In the genomic region with DNA sequence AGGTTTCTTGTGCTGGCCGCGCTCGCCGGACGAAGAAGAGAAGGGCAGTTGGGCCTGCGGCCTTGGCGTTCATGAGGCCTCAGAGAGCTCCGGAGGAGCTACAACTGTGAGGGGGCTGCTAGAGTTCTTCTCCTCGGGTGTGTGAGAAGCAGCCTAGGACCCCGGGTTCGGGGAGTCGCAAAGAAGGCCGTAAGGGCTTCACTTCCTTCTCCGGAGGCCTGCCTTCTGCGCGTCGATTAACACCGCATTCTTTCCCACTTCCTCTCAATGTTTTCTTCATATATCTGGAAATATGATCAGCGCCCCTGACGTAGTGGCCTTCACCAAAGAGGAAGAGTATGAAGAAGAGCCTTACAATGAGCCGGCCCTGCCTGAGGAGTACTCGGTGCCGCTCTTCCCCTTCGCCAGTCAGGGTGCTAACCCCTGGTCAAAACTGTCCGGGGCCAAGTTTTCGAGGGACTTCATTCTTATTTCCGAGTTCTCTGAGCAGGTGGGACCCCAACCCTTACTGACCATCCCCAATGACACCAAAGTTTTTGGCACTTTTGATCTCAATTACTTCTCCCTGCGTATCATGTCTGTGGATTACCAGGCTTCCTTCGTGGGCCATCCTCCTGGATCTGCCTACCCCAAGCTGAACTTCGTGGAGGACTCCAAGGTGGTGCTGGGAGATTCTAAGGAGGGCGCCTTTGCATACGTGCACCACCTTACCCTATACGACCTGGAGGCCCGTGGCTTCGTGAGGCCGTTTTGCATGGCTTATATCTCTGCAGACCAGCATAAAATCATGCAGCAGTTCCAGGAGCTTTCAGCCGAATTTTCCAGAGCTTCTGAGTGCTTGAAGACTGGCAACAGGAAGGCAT, we compare ENCODE assay signal across 6 cellular contexts. TPM values are rescaled to one million over a fixed set of nuclear protein-coding genes. Genes with fewer than 3 reads are reported as not detected.
A peak's percentile ranks its signal among the peaks of the same experiment; 100 is the strongest.
DNase-seq lines count a peak whose midpoint lies in the region; ATAC-seq and TF ChIP-seq lines count a peak whose summit lies in the region.

No MANE protein-coding gene starts in this region.

- H3K9ac ChIP-seq in MM.1S (ENCODE audit: low read length) = peak overlapping the region; percentile 81

- peak overlapping the region; percentile 52 for H2AFZ ChIP-seq in MM.1S (ENCODE audit: low read length)

- peak overlapping the region; percentile 98 to 100 (median 100) for H3K27ac Mint-ChIP-seq in CD14-positive monocyte

- H3K9me3 ChIP-seq in MM.1S (replicated peaks; ENCODE audit: insufficient read depth, low read length) = no peaks in the 10 kb centered on the region

- peaks cover 3% of the 10 kb centered on the region; the same call in 1 of the 2 replicates for H3K36me3 ChIP-seq in MM.1S (replicated peaks; ENCODE audit: insufficient read depth, low read length)

- TF ChIP-seq CTCF in CD14-positive monocyte (IDR thresholded peaks at IDR 0.05) (no peak), MM.1S (IDR thresholded peaks at IDR 0.05; ENCODE audit: low read length) (no peak), dorsolateral prefrontal cortex (IDR thresholded peaks at IDR 0.05 in 54 of 56, conservative IDR thresholded peaks at IDR 0.05 in 2 of 56; ENCODE audit: low read depth in 1 of 56, partially characterized antibody in 56 of 56) (no peak), retinal pigment epithelial cell (conservative IDR thresholded peaks at IDR 0.05; ENCODE audit: low read depth, low read length) (no peak)

- H3K79me2 ChIP-seq in MM.1S (ENCODE audit: low read length) = peaks cover 93% of the 10 kb centered on the region

- H3K9me3 Mint-ChIP-seq in CD14-positive monocyte = peaks cover 0 to 4% (median 2%) of the 10 kb centered on the region in 7 donors

- H3K9me2 ChIP-seq in MM.1S (replicated peaks; ENCODE audit: insufficient read depth, low read length) = no peaks in the 10 kb centered on the region

- H3K4me2 ChIP-seq in MM.1S (ENCODE audit: low read depth, low read length) = peak overlapping the region; percentile 71

- H3K27me3 ChIP-seq in MM.1S (replicated peaks; ENCODE audit: insufficient read depth, low read length) (no peaks in the 10 kb centered on the region), dorsolateral prefrontal cortex (no peaks in the 10 kb centered on the region)

- H3K36me3 Mint-ChIP-seq in CD14-positive monocyte = peaks cover 51 to 56% of the 10 kb centered on the region in 2 donors

- H3F3A ChIP-seq in MM.1S (ENCODE audit: insufficient read depth, low read length) = peaks cover 3% of the 10 kb centered on the region; the same call in 1 of the 2 replicates

- H3K4me3 ChIP-seq in MM.1S (ENCODE audit: low read length) (peak overlapping the region; percentile 96), dorsolateral prefrontal cortex (peak overlapping the region; percentile 59 to 100 (median 94)), retinal pigment epithelial cell (ENCODE audit: low read length) (peak overlapping the region; percentile 91)

- H3K27ac ChIP-seq in MM.1S (ENCODE audit: low read length) (peak overlapping the region; percentile 93), dorsolateral prefrontal cortex (peak overlapping the region; percentile 16 to 98 (median 91))

- H4K20me1 ChIP-seq in MM.1S (ENCODE audit: insufficient read depth, low read length) = 0 out of 2 replicates have a peak, but pooled peaks cover 4% of the 10 kb centered on the region

- ATAC-seq in GM21447 (IDR thresholded peaks at IDR 0.05; ENCODE audit: unreplicated experiment) = no peak

- H3K4me1 ChIP-seq in MM.1S (ENCODE audit: low read length) = peaks cover 44% of the 10 kb centered on the region

- H3K4me1 Mint-ChIP-seq in CD14-positive monocyte = peaks cover 80% of the 10 kb centered on the region

- H3K4me3 Mint-ChIP-seq in CD14-positive monocyte = peak overlapping the region; percentile 93 to 97

- DNase-seq in CD14-positive monocyte (ENCODE audit: low spot score) = peak; percentile 78
- peak; percentile 20 for DNase-seq in MM.1S
- no peak for DNase-seq in dorsolateral prefrontal cortex
- no peak for DNase-seq in retinal pigment epithelial cell (ENCODE audit: low read depth)
- no peak for DNase-seq in A172 (ENCODE audit: low spot score)

- intact Hi-C loops in CD14-positive monocyte (cut with micrococcal nuclease) (loop anchor here (2.0 kb wide), 2 partner anchors 15 to 55 kb away; partner anchors contain the start of gene MIEF2 (in 2 of the 2)), dorsolateral prefrontal cortex (cut with DNase I) (loop anchor here (2.0 kb wide), 3 partner anchors 47 to 91 kb away; partner anchors contain the start of genes LLGL1 (in 2 of the 2), MIEF2 (in 2 of the 2) and SHMT1 (in 1 of the 2))

- H3K27me3 Mint-ChIP-seq in CD14-positive monocyte (ENCODE audit: low read depth in 3 of 3) = no peaks in the 10 kb centered on the region

RNA-seq across cellular contexts. Expression of gene SMCR8, which starts 0.6 kb away (rescaled TPM):
- polyA plus RNA-seq in CD14-positive monocyte = 1 to 10 TPM; 2.4 to 5.3 TPM
- 10 to 100 TPM; 13.6 to 22.3 (median 18.4) TPM for total RNA-seq in dorsolateral prefrontal cortex
- 10.4 and 11.9 TPM in 2 replicates for total RNA-seq in A172 (2014; rRNA removed; shearing (Covaris generic))

RNA-seq across cellular contexts. Expression of gene TOP3A, which starts 0.9 kb away (rescaled TPM):
- 10 to 100 TPM; 15.2 to 22.3 TPM for polyA plus RNA-seq in CD14-positive monocyte
- total RNA-seq in dorsolateral prefrontal cortex = 10 to 100 TPM; 30.1 to 65.0 (median 46.2) TPM
- total RNA-seq in A172 (2014; rRNA removed; shearing (Covaris generic)) = 39.2 and 52.7 TPM in 2 replicates

RNA-seq across cellular contexts. Expression of gene SHMT1, which starts 47.6 kb away (rescaled TPM):
- polyA plus RNA-seq in CD14-positive monocyte = 10 to 100 TPM; 16.6 to 17.9 TPM
- total RNA-seq in dorsolateral prefrontal cortex = 10 to 100 TPM in 119 of 120 experiments, 1 to 10 TPM in 1; 8.0 to 77.4 (median 18.4) TPM
- 34.1 and 39.3 TPM in 2 replicates for total RNA-seq in A172 (2014; rRNA removed; shearing (Covaris generic))

RNA-seq across cellular contexts. Expression of gene MIEF2, which starts 55.3 kb away (rescaled TPM):
- polyA plus RNA-seq in CD14-positive monocyte = 1 to 10 TPM; 4.9 to 6.1 TPM
- 10 to 100 TPM; 12.6 to 31.3 (median 19.8) TPM for total RNA-seq in dorsolateral prefrontal cortex
- 19.4 and 27.7 TPM in 2 replicates for total RNA-seq in A172 (2014; rRNA removed; shearing (Covaris generic))

RNA-seq across cellular contexts. Expression of gene FLII, which starts 57.2 kb away (rescaled TPM):
- 100 to 1,000 TPM; 145 to 227 TPM for polyA plus RNA-seq in CD14-positive monocyte
- 100 to 1,000 TPM in 118 of 120 experiments, 10 to 100 TPM in 2; 86.1 to 217 (median 147) TPM for total RNA-seq in dorsolateral prefrontal cortex
- 369 and 474 TPM in 2 replicates for total RNA-seq in A172 (2014; rRNA removed; shearing (Covaris generic))

Comparison
In these comparisons a context has a peak if more than half of its experiments do, and no peak if none do; other contexts are left out.
1. DNase-seq: peak in CD14-positive monocyte (single experiment) and MM.1S (single experiment); none in dorsolateral prefrontal cortex (0 of 10), retinal pigment epithelial cell (single experiment) and A172 (single experiment).
2. Peak in every context shown above with its lines, with median percentiles within 50 percentile points of each other: H3K4me3 ChIP-seq.